ENCODE assay signal across 11 cellular contexts in the genomic region with DNA sequence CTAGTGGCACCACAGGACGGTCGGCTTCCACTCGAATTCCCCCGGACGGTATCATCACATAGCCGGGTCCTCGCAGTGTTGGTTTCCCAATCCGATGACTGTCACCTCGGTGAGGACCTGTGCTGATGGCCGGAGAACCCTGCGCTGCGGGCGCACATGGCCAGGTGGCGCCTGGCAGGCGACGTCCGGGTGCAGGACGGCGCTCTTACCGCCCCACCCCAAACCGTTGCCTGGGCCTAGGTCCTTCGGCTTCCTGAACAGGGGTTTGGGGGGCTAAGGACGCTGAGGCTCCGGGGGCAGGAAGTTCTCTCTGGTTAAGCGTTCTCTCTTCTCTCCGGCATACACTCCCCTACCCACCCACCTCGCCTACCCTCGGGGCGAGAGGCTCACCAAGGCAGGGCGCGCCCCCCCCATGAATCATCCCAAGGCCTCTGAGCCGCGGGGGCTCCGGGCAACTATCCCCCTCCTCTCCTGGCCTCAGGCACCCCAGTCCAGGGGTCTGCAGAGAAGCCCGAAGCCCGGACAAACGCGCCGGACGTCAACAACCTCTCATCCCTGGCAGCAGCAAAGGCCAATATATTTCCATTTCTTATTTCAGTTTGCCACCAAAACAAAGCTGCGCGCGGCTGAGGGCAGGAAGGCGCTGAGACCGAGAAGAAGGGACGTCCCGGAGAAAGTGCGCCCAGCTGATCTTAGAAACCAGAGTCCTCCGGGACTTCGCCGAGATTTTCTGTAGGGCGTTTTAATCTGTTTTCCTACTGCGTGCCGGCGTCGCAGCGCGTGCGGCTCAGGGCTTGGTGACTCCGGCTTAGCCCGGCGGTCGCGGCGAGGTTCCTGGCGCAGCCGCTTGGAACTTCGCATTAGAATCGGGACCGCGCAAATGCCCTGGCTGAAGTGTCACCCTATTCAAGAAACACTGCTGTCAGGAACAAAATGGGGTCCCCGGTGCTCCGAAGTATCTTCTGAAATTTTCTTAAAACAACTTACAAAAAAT. TPM values are rescaled to one million over a fixed set of nuclear protein-coding genes. Genes with fewer than 3 reads are reported as not detected.
DNase-seq lines count a peak whose midpoint lies in the region; ATAC-seq and TF ChIP-seq lines count a peak whose summit lies in the region.
"Had no signal": no experiment of that assay in that cellular context is flagged by ENCODE, and none has a peak within 500 bp of the region (broad histone marks: within the 10 kb centered on the region; RNA-seq: fewer than 3 reads in every experiment).

No MANE protein-coding gene starts in this region.

- intact Hi-C loops in activated CD4-positive, alpha-beta memory T cell treated with anti-CD3 and anti-CD28 coated beads for 36 hours (cut with micrococcal nuclease), result loop anchor here (2.0 kb wide), 1 partner anchor 14 kb away; no protein-coding TSS in a partner anchor

- no peak overlapping the region for H3K4me3 ChIP-seq in foreskin fibroblast (ENCODE audit: low read depth in 1 of 2, low read length in 2 of 2)

- no peak for TF ChIP-seq CTCF in foreskin fibroblast (IDR thresholded peaks at IDR 0.05; ENCODE audit: low read depth, low read length)

- no peaks in the 10 kb centered on the region for H3K9me3 Mint-ChIP-seq in activated T-cell treated with anti-CD3 and anti-CD28 coated beads, Interleukin-2, amount 50 U/mL, for 4 hours
- H3K9me3 Mint-ChIP-seq in activated CD4-positive, alpha-beta memory T cell treated with anti-CD3 and anti-CD28 coated beads for 36 hours, result no peaks in the 10 kb centered on the region
- H3K9me3 Mint-ChIP-seq in stimulated activated naive B cell treated with anti-CD40 and anti-IgM and Interleukin-4, amounts not matched to agents 10 μg/mL and 1 μg/mL and 100 μg/mL, for 72 hours, result no peaks in the 10 kb centered on the region

- DNase-seq in activated T-cell treated with anti-CD3 and anti-CD28 coated beads, Interleukin-2, amount 50 U/mL, for 4 hours, result no peak
- DNase-seq in activated T-cell treated with anti-CD3 and anti-CD28 coated beads for 4 hours, result no peak
- DNase-seq in activated CD4-positive, alpha-beta memory T cell treated with anti-CD3 and anti-CD28 coated beads for 36 hours, result peak; percentile 27
- no peak for DNase-seq in left lobe of liver (ENCODE audit: low spot score)
- DNase-seq in stimulated activated naive B cell treated with anti-CD40 and anti-IgM and Interleukin-4, amounts not matched to agents 10 μg/mL and 1 μg/mL and 100 μg/mL, for 72 hours, result no peak
- DNase-seq in foreskin fibroblast, result no peak
- no peak for DNase-seq in activated CD8-positive, alpha-beta memory T cell treated with anti-CD3 and anti-CD28 coated beads, Interleukin-2, amount 50 U/mL, for 48 hours
- DNase-seq: heart right ventricle, NCI-H1105 treated with DMSO at 0.1 percent for 48 hours had no signal

- H3K36me3 Mint-ChIP-seq in activated T-cell treated with anti-CD3 and anti-CD28 coated beads, Interleukin-2, amount 50 U/mL, for 4 hours (ENCODE audit: insufficient read depth), result no peaks in the 10 kb centered on the region
- no peaks in the 10 kb centered on the region for H3K36me3 Mint-ChIP-seq in activated CD4-positive, alpha-beta memory T cell treated with anti-CD3 and anti-CD28 coated beads for 36 hours
- peaks cover 0 to 4% of the 10 kb centered on the region in 2 donors for H3K36me3 Mint-ChIP-seq in stimulated activated naive B cell treated with anti-CD40 and anti-IgM and Interleukin-4, amounts not matched to agents 10 μg/mL and 1 μg/mL and 100 μg/mL, for 72 hours

- H3K4me3 Mint-ChIP-seq in activated T-cell treated with anti-CD3 and anti-CD28 coated beads, Interleukin-2, amount 50 U/mL, for 4 hours, result peak overlapping the region; percentile 81
- peak overlapping the region; percentile 75 for H3K4me3 Mint-ChIP-seq in activated CD4-positive, alpha-beta memory T cell treated with anti-CD3 and anti-CD28 coated beads for 36 hours
- peak overlapping the region; percentile 48 to 89 for H3K4me3 Mint-ChIP-seq in stimulated activated naive B cell treated with anti-CD40 and anti-IgM and Interleukin-4, amounts not matched to agents 10 μg/mL and 1 μg/mL and 100 μg/mL, for 72 hours

- H3K27me3 Mint-ChIP-seq in activated T-cell treated with anti-CD3 and anti-CD28 coated beads, Interleukin-2, amount 50 U/mL, for 4 hours (ENCODE audit: low read depth), result peaks cover 88% of the 10 kb centered on the region
- peaks cover 82% of the 10 kb centered on the region for H3K27me3 Mint-ChIP-seq in activated CD4-positive, alpha-beta memory T cell treated with anti-CD3 and anti-CD28 coated beads for 36 hours
- H3K27me3 Mint-ChIP-seq in stimulated activated naive B cell treated with anti-CD40 and anti-IgM and Interleukin-4, amounts not matched to agents 10 μg/mL and 1 μg/mL and 100 μg/mL, for 72 hours, result peaks cover 93 to 99% of the 10 kb centered on the region in 2 donors

- ATAC-seq in activated T-cell treated with anti-CD3 and anti-CD28 coated beads, Interleukin-2, amount 50 U/mL, for 4 hours, result no peak
- ATAC-seq in left lobe of liver (peak; percentile 41), GM18873 (IDR thresholded peaks at IDR 0.05; ENCODE audit: low FRiP score, unreplicated experiment) (no peak)
- no peak for ATAC-seq in stimulated activated naive B cell treated with anti-CD40 and anti-IgM and Interleukin-4, amounts not matched to agents 10 μg/mL and 1 μg/mL and 100 μg/mL, for 72 hours (replicated peaks)

- H3K4me1 Mint-ChIP-seq in activated T-cell treated with anti-CD3 and anti-CD28 coated beads, Interleukin-2, amount 50 U/mL, for 4 hours (ENCODE audit: low read depth), result peaks cover 31% of the 10 kb centered on the region
- H3K4me1 Mint-ChIP-seq in activated CD4-positive, alpha-beta memory T cell treated with anti-CD3 and anti-CD28 coated beads for 36 hours (ENCODE audit: low read depth), result peaks cover 30% of the 10 kb centered on the region
- H3K4me1 Mint-ChIP-seq in stimulated activated naive B cell treated with anti-CD40 and anti-IgM and Interleukin-4, amounts not matched to agents 10 μg/mL and 1 μg/mL and 100 μg/mL, for 72 hours, result peaks cover 33 to 38% of the 10 kb centered on the region in 2 donors

- CTCF ChIA-PET in activated CD4-positive, alpha-beta memory T cell treated with anti-CD3 and anti-CD28 coated beads for 36 hours (lab: Charles Lee), result interaction anchor here (1.1 kb wide), 1 partner anchor 235 kb away, joined by 3 read pairs; no protein-coding TSS in a partner anchor

- H3K27ac Mint-ChIP-seq in activated CD4-positive, alpha-beta memory T cell treated with anti-CD3 and anti-CD28 coated beads for 36 hours, result no peak overlapping the region
- peak overlapping the region; percentile 88 for H3K27ac Mint-ChIP-seq in stimulated activated naive B cell treated with anti-CD40 and anti-IgM and Interleukin-4, amounts not matched to agents 10 μg/mL and 1 μg/mL and 100 μg/mL, for 72 hours

- POLR2A ChIA-PET in activated CD4-positive, alpha-beta memory T cell treated with anti-CD3 and anti-CD28 coated beads for 36 hours (lab: Charles Lee), result no interaction called here

RNA-seq across cellular contexts. Expression of gene ALX4, which starts 5.6 kb away (rescaled TPM):
- total RNA-seq in activated T-cell treated with anti-CD3 and anti-CD28 coated beads, Interleukin-2, amount 50 U/mL, for 4 hours, result not detected
- not detected for total RNA-seq in activated CD4-positive, alpha-beta memory T cell treated with anti-CD3 and anti-CD28 coated beads for 36 hours
- total RNA-seq in left lobe of liver, result not detected
- total RNA-seq: posterior vena cava had no signal
